ENCODE assay signal across 8 cellular contexts in the genomic region with DNA sequence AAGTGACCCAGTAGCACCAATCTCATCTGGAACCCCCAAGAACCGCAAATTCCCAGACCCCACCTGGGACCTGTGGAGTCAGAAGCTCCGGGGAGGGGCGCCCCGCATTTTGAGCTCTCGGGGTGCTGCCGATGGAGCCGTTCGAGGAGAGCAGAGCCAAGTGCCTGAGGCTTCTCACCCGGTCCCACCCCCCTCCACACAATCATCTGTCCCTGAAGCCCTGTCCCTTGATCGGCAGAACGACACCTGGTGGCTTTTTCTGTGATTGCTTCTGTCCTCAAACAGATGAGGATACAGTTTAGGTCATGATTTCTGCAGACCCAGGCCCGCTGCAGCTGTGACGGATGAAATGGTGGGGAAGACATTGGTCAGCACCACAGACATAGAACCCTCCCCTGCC.
DNase-seq lines count a peak whose midpoint lies in the region; ATAC-seq, FAIRE-seq and TF ChIP-seq lines count a peak whose summit lies in the region.

No MANE protein-coding gene starts in this region.

- H3K9ac ChIP-seq in KMS-11 = no peak overlapping the region

- H3K36me3 ChIP-seq in KMS-11 (ENCODE audit: insufficient read depth) (no peaks in the 10 kb centered on the region), esophagus muscularis mucosa (no peaks in the 10 kb centered on the region)

- peak; percentile 43 for TF ChIP-seq CTCF in D721Med (IDR thresholded peaks at IDR 0.05; ENCODE audit: insufficient read depth, missing control alignments)
- 0 out of 2 replicates have a peak, but pooled peaks have one; percentile 23 for TF ChIP-seq CTCF in KMS-11 (conservative IDR thresholded peaks at IDR 0.05; ENCODE audit: low read depth, low read length)
- TF ChIP-seq CTCF in esophagus muscularis mucosa (IDR thresholded peaks at IDR 0.05) = peak in 2 of 3 experiments; percentile 25

- no peaks in the 10 kb centered on the region; the same call in 1 of the 2 replicates for H3K27me3 ChIP-seq in KMS-11 (ENCODE audit: insufficient read depth, low read depth)
- H3K27me3 ChIP-seq in esophagus muscularis mucosa = peaks cover 0 to 76% (median 0%) of the 10 kb centered on the region in 4 donors

- 34% methylated on average over 10 of the region's 13 CpGs for WGBS in esophagus muscularis mucosa

- no peak for TF ChIP-seq EP300 in esophagus muscularis mucosa (IDR thresholded peaks at IDR 0.05)

- FAIRE-seq in D721Med (lab: Jason Lieb, UNC) = no peak

- no peaks in the 10 kb centered on the region for H4K20me1 ChIP-seq in KMS-11 (ENCODE audit: insufficient read depth)

- no peak overlapping the region for H3K4me2 ChIP-seq in KMS-11

- H2AFZ ChIP-seq in KMS-11 (ENCODE audit: low read depth) = no peak overlapping the region

- H3K4me1 ChIP-seq in KMS-11 (ENCODE audit: low read depth, poor library complexity, severe bottlenecking) (no peaks in the 10 kb centered on the region), esophagus muscularis mucosa (peaks cover 0 to 4% (median 0%) of the 10 kb centered on the region in 4 donors)

- DNase-seq in D721Med (ENCODE audit: insufficient read length, low spot score) (peak; percentile 53), esophagus muscularis mucosa (ENCODE audit: extremely low spot score) (no peak)
- DNase-seq in activated CD4-positive, alpha-beta T cell treated with anti-CD3 and anti-CD28 coated beads for 24 hours (ENCODE audit: low read depth in 2 of 2) = peak; percentile 16 to 30
- DNase-seq in stimulated activated CD4-positive, alpha-beta T cell treated with anti-CD3 and anti-CD28 coated beads, Interleukin-2, amount 100 ng/mL, for 4 hours (ENCODE audit: low read depth) = peak; percentile 21

- H3K79me2 ChIP-seq in KMS-11 (ENCODE audit: insufficient read depth, low read depth) = no peaks in the 10 kb centered on the region

- no peak overlapping the region for H3K4me3 ChIP-seq in KMS-11 (IDR thresholded peaks at IDR 0.05; ENCODE audit: insufficient read depth, low read depth, low read length)
- no peak overlapping the region for H3K4me3 ChIP-seq in esophagus muscularis mucosa

- peaks cover 0 to 4% (median 0%) of the 10 kb centered on the region in 4 donors for H3K9me3 ChIP-seq in esophagus muscularis mucosa

- H3K27ac ChIP-seq in KMS-11 (no peak overlapping the region), esophagus muscularis mucosa (replicated peaks in 1 of 4) (no peak overlapping the region)

- TF ChIP-seq POLR2A in esophagus muscularis mucosa (IDR thresholded peaks at IDR 0.05; ENCODE audit: low read depth) = no peak

- intact Hi-C loops in esophagus muscularis mucosa (cut with DNase I) = no loop called here

- ATAC-seq in GM21381 (IDR thresholded peaks at IDR 0.05; ENCODE audit: unreplicated experiment) (no peak), GM21360 (IDR thresholded peaks at IDR 0.05; ENCODE audit: unreplicated experiment) (no peak), GM21576 (IDR thresholded peaks at IDR 0.05; ENCODE audit: unreplicated experiment) (no peak)
